Comparison of ENCODE assay signal across 2 cellular contexts in the genomic region with DNA sequence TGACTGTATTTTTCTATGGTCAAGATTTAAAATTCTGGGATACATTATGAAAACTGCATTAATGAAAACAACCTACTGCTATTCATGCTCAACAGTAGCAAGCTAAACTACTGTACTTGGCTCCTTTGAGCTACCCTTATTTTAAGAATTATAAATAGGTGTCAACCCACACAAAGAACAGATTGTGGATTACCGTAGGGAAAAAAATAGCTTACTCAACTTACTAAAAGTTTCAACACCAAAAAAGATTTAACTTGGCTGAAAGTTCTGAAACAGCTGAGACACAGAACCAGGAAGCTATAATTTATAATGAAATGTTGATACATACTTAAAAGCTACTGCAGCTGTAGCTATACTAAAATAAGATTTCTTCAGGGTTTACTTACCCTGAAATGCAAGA.
TF ChIP-seq lines count a peak whose summit lies in the region.

No MANE protein-coding gene starts in this region.

TF ChIP-seq in HepG2, 621 proteins besides CTCF, POLR2A, EP300 and RAD21:
- TF ChIP-seq, protein P1, sequence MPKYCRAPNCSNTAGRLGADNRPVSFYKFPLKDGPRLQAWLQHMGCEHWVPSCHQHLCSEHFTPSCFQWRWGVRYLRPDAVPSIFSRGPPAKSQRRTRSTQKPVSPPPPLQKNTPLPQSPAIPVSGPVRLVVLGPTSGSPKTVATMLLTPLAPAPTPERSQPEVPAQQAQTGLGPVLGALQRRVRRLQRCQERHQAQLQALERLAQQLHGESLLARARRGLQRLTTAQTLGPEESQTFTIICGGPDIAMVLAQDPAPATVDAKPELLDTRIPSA (CRISPR knock-in tag; IDR thresholded peaks at IDR 0.05; ENCODE audit: borderline replicate concordance): no peak
- TF ChIP-seq MTF1 (CRISPR knock-in tag; IDR thresholded peaks at IDR 0.05) (no peak), ZNF253 (CRISPR knock-in tag; IDR thresholded peaks at IDR 0.05; ENCODE audit: borderline replicate concordance) (no peak), ZNF782 (CRISPR knock-in tag; IDR thresholded peaks at IDR 0.05; ENCODE audit: borderline replicate concordance) (no peak), ZBTB21 (CRISPR knock-in tag; IDR thresholded peaks at IDR 0.05) (no peak), KMT2B (CRISPR knock-in tag; IDR thresholded peaks at IDR 0.05) (no peak), CBX1 (IDR thresholded peaks at IDR 0.05; ENCODE audit: low read depth) (no peak)
- TF ChIP-seq, protein P2, sequence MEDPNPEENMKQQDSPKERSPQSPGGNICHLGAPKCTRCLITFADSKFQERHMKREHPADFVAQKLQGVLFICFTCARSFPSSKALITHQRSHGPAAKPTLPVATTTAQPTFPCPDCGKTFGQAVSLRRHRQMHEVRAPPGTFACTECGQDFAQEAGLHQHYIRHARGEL (CRISPR knock-in tag; IDR thresholded peaks at IDR 0.05): no peak
- TF ChIP-seq, protein P3, sequence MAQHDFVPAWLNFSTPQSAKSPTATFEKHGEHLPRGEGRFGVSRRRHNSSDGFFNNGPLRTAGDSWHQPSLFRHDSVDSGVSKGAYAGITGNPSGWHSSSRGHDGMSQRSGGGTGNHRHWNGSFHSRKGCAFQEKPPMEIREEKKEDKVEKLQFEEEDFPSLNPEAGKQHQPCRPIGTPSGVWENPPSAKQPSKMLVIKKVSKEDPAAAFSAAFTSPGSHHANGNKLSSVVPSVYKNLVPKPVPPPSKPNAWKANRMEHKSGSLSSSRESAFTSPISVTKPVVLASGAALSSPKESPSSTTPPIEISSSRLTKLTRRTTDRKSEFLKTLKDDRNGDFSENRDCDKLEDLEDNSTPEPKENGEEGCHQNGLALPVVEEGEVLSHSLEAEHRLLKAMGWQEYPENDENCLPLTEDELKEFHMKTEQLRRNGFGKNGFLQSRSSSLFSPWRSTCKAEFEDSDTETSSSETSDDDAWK (CRISPR knock-in tag; IDR thresholded peaks at IDR 0.05): no peak
- TF ChIP-seq, protein P4, sequence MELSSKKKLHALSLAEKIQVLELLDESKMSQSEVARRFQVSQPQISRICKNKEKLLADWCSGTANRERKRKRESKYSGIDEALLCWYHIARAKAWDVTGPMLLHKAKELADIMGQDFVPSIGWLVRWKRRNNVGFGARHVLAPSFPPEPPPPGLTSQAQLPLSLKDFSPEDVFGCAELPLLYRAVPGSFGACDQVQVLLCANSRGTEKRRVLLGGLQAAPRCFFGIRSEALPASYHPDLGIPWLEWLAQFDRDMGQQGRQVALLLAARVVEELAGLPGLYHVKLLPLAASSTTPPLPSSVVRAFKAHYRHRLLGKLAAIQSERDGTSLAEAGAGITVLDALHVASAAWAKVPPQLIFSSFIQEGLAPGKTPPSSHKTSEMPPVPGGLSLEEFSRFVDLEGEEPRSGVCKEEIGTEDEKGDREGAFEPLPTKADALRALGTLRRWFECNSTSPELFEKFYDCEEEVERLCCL (CRISPR knock-in tag; IDR thresholded peaks at IDR 0.05; ENCODE audit: borderline replicate concordance): no peak
- TF ChIP-seq, protein P5, sequence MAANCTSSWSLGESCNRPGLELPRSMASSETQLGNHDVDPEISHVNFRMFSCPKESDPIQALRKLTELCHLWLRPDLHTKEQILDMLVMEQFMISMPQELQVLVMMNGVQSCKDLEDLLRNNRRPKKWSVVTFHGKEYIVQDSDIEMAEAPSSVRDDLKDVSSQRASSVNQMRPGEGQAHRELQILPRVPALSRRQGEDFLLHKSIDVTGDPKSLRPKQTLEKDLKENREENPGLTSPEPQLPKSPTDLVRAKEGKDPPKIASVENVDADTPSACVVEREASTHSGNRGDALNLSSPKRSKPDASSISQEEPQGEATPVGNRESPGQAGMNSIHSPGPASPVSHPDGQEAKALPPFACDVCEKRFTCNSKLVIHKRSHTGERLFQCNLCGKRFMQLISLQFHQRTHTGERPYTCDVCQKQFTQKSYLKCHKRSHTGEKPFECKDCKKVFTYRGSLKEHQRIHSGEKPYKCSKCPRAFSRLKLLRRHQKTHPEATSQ (CRISPR knock-in tag; IDR thresholded peaks at IDR 0.05; ENCODE audit: borderline replicate concordance): no peak
TF ChIP-seq in HepG2: peak in this region for 0.

TF ChIP-seq in neural cell, 6 proteins besides CTCF, POLR2A, EP300 and RAD21:
- TF ChIP-seq MXI1 (conservative IDR thresholded peaks at IDR 0.05; ENCODE audit: poor library complexity, severe bottlenecking): no peak
- TF ChIP-seq TAF1 (IDR thresholded peaks at IDR 0.05; ENCODE audit: low read depth): no peak
- TF ChIP-seq, protein P6, sequence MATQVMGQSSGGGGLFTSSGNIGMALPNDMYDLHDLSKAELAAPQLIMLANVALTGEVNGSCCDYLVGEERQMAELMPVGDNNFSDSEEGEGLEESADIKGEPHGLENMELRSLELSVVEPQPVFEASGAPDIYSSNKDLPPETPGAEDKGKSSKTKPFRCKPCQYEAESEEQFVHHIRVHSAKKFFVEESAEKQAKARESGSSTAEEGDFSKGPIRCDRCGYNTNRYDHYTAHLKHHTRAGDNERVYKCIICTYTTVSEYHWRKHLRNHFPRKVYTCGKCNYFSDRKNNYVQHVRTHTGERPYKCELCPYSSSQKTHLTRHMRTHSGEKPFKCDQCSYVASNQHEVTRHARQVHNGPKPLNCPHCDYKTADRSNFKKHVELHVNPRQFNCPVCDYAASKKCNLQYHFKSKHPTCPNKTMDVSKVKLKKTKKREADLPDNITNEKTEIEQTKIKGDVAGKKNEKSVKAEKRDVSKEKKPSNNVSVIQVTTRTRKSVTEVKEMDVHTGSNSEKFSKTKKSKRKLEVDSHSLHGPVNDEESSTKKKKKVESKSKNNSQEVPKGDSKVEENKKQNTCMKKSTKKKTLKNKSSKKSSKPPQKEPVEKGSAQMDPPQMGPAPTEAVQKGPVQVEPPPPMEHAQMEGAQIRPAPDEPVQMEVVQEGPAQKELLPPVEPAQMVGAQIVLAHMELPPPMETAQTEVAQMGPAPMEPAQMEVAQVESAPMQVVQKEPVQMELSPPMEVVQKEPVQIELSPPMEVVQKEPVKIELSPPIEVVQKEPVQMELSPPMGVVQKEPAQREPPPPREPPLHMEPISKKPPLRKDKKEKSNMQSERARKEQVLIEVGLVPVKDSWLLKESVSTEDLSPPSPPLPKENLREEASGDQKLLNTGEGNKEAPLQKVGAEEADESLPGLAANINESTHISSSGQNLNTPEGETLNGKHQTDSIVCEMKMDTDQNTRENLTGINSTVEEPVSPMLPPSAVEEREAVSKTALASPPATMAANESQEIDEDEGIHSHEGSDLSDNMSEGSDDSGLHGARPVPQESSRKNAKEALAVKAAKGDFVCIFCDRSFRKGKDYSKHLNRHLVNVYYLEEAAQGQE (IDR thresholded peaks at IDR 0.05; ENCODE audit: borderline replicate concordance): no peak
- no peak for TF ChIP-seq POLR2AphosphoS5 (IDR thresholded peaks at IDR 0.05)
- TF ChIP-seq EZH2 (IDR thresholded peaks at IDR 0.05; ENCODE audit: borderline replicate concordance, insufficient read depth, low read length, poor library complexity, severe bottlenecking): no peak
- TF ChIP-seq SMC3 (conservative IDR thresholded peaks at IDR 0.05; ENCODE audit: poor library complexity): no peak
TF ChIP-seq in neural cell: peak in this region for 0.
